ENCODE assay signal across 23 cellular contexts in genomic region chr7:3974329-3974728, GRCh38.
"Had no signal": no experiment of that assay in that cellular context is flagged by ENCODE, and none has a peak within 500 bp of the region (broad histone marks: within the 10 kb centered on the region; RNA-seq: fewer than 3 reads in every experiment).

No MANE protein-coding gene starts in this region.

- H3K4me2 ChIP-seq: hepatocyte had no signal

- H3K4me3 Mint-ChIP-seq: immature natural killer cell, mesothelial cell of epicardium had no signal

- ATAC-seq: foreskin keratinocyte, gastroesophageal sphincter, heart left ventricle, left cardiac atrium, left lung, left ventricle myocardium superior, lower lobe of right lung, mucosa of descending colon had no signal

- H3K36me3 Mint-ChIP-seq: immature natural killer cell had no signal

- H3K9me3 ChIP-seq: esophagus muscularis mucosa, gastroesophageal sphincter, heart left ventricle, left lung, lower lobe of right lung, mucosa of descending colon had no signal

- H3K4me1 ChIP-seq: esophagus muscularis mucosa, foreskin keratinocyte, gastroesophageal sphincter, heart left ventricle, left lung, lower lobe of right lung had no signal

- H3K27ac ChIP-seq: coronary artery, dorsolateral prefrontal cortex, esophagus muscularis mucosa, foreskin keratinocyte, gastroesophageal sphincter, heart left ventricle, hepatocyte, left lung, lower lobe of right lung had no signal

- H3K27ac Mint-ChIP-seq: immature natural killer cell, mesothelial cell of epicardium had no signal

- H3K9me3 Mint-ChIP-seq: mesothelial cell of epicardium had no signal

- H3K27me3 ChIP-seq: dorsolateral prefrontal cortex, esophagus muscularis mucosa, foreskin keratinocyte, gastroesophageal sphincter, heart left ventricle, hepatocyte, left lung had no signal

- H3K36me3 ChIP-seq: heart left ventricle, left lung, lower lobe of right lung had no signal

- H2AFZ ChIP-seq: hepatocyte had no signal

- DNase-seq: dermis blood vessel endothelial cell; dorsolateral prefrontal cortex; effector CD4-positive, alpha-beta T cell; effector memory CD4-positive, alpha-beta T cell; foreskin keratinocyte; heart left ventricle; hypothalamus; immature natural killer cell; left cardiac atrium; left ventricle myocardium superior; lower lobe of right lung; mesenchymal stem cell; mucosa of descending colon had no signal

- H3K79me2 ChIP-seq: hepatocyte had no signal

- H3K4me3 ChIP-seq: coronary artery, dorsolateral prefrontal cortex, esophagus muscularis mucosa, gastroesophageal sphincter, heart left ventricle, hepatocyte, left lung, lower lobe of right lung, mucosa of descending colon had no signal

- FAIRE-seq: colon, endothelial cell of umbilical vein, frontal cortex, keratinocyte had no signal

- H3K4me1 Mint-ChIP-seq: immature natural killer cell had no signal
